ENCODE assay signal across 1 cellular context in the genomic region with DNA sequence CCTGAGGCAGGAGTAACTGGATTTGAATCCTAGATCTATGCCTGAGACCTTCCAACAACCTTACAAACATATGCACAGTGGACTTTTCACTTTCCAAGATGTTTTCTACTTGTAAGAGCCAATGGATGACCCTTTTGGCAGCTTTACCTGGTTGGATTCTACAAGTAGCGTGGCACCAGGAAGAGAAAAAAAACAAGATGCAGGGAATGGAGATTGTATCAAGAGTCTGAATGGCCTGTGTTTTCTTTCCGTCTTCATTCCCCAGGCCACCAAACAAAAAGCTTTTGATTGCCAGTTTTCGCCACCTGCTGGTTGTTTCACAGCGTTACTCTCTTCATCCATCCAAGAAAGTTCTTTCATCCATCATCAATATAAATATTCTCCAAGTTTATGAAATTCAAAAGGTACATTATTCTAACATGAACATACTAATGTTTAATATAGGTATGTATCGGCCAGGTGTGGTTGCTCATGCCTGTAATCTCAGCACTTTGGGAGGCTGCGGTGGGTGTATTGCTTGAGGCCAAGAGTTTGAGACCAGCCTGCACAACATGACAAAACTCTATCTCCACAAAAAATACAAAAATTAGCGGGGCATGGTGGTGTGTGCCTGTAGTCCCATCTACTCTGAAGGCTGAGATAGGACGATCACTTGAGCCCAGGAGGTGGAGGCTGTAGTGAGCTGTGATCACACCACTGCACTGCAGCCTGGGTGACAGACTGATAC.
A peak's percentile ranks its signal among the peaks of the same experiment; 100 is the strongest.
TF ChIP-seq lines count a peak whose summit lies in the region.

No MANE protein-coding gene starts in this region.

TF ChIP-seq in IMR-90, 13 proteins besides CTCF, POLR2A, EP300 and RAD21 (continued from another document):
- TF ChIP-seq, protein P1, sequence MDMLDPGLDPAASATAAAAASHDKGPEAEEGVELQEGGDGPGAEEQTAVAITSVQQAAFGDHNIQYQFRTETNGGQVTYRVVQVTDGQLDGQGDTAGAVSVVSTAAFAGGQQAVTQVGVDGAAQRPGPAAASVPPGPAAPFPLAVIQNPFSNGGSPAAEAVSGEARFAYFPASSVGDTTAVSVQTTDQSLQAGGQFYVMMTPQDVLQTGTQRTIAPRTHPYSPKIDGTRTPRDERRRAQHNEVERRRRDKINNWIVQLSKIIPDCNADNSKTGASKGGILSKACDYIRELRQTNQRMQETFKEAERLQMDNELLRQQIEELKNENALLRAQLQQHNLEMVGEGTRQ (IDR thresholded peaks at IDR 0.05; ENCODE audit: low read depth, low read length), result no peak
- TF ChIP-seq SMC3 (IDR thresholded peaks at IDR 0.05; ENCODE audit: low read depth, low read length) (peak; percentile 96), NFE2L2 (IDR thresholded peaks at IDR 0.05; ENCODE audit: low read depth, low read length) (no peak), MAFK (IDR thresholded peaks at IDR 0.05; ENCODE audit: low read depth, low read length) (no peak), RFX5 (IDR thresholded peaks at IDR 0.05; ENCODE audit: low read depth, low read length) (no peak), MAZ (IDR thresholded peaks at IDR 0.05; ENCODE audit: borderline replicate concordance, low read depth, low read length) (0 out of 2 replicates have a peak, but pooled peaks have one; percentile 17), RCOR1 (IDR thresholded peaks at IDR 0.05; ENCODE audit: insufficient replicate concordance, low read length) (no peak), FOS (IDR thresholded peaks at IDR 0.05; ENCODE audit: low read depth, low read length) (no peak)
- TF ChIP-seq, protein P2, sequence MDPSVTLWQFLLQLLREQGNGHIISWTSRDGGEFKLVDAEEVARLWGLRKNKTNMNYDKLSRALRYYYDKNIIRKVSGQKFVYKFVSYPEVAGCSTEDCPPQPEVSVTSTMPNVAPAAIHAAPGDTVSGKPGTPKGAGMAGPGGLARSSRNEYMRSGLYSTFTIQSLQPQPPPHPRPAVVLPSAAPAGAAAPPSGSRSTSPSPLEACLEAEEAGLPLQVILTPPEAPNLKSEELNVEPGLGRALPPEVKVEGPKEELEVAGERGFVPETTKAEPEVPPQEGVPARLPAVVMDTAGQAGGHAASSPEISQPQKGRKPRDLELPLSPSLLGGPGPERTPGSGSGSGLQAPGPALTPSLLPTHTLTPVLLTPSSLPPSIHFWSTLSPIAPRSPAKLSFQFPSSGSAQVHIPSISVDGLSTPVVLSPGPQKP (IDR thresholded peaks at IDR 0.05; ENCODE audit: borderline replicate concordance, low read depth, low read length), result no peak
